Comparison of ENCODE assay signal across 8 cellular contexts in genomic region chr3:49158108-49158709, GRCh38. TPM values are rescaled to one million over a fixed set of nuclear protein-coding genes. Genes with fewer than 3 reads are reported as not detected.
DNase-seq lines count a peak whose midpoint lies in the region; ATAC-seq, FAIRE-seq and TF ChIP-seq lines count a peak whose summit lies in the region.

No MANE protein-coding gene starts in this region.

- no TSS peak for BruUV-seq in Panc1 (replicated peaks; lab: Mats Ljungman, UMichigan)

- H3K9ac ChIP-seq in keratinocyte (ENCODE audit: control insufficient read depth, extremely low read depth, insufficient read depth, low read length) = no peak overlapping the region

- intact Hi-C loops in Panc1 (cut with micrococcal nuclease; ENCODE audit: unreplicated experiment) = no loop called here

- peak; percentile 79 for ATAC-seq in Panc1
- ATAC-seq in GM21515 (IDR thresholded peaks at IDR 0.05; ENCODE audit: unreplicated experiment) = no peak

- no peak overlapping the region for H3K4me3 ChIP-seq in Panc1 (ENCODE audit: low read depth in 2 of 2, low read length in 2 of 2)
- H3K4me3 ChIP-seq in keratinocyte (ENCODE audit: control insufficient read depth in 2 of 3, extremely low read depth in 1 of 3, insufficient read depth in 2 of 3, low read depth in 1 of 3, low read length in 3 of 3) = no peak overlapping the region

- dilution Hi-C loops in keratinocyte (cut with MboI; ENCODE audit: extremely low pct_ligation_motif_present, low sequenced_read_pairs) = no loop called here

- H3K9me1 ChIP-seq in keratinocyte (ENCODE audit: control insufficient read depth, extremely low read depth, insufficient read depth, low read length) = no peaks in the 10 kb centered on the region

- peaks cover 9% of the 10 kb centered on the region for H3K79me2 ChIP-seq in keratinocyte (ENCODE audit: control insufficient read depth, insufficient read depth, low read length)

- H3K36me3 ChIP-seq in Panc1 (ENCODE audit: control insufficient read depth, insufficient read depth, low read length) = no peaks in the 10 kb centered on the region
- H3K36me3 ChIP-seq in keratinocyte (ENCODE audit: control insufficient read depth in 2 of 2, extremely low read depth in 1 of 2, insufficient read depth in 2 of 2, low read length in 2 of 2) = peaks cover 3 to 10% of the 10 kb centered on the region in 2 experiments

- POLR2A ChIA-PET in Panc1 (lab: Charles Lee) = no interaction called here

- no peaks in the 10 kb centered on the region for H4K20me1 ChIP-seq in keratinocyte (ENCODE audit: control insufficient read depth, extremely low read depth, insufficient read depth, low read length)

- DNase-seq in NCI-H1417 (lab: John Stamatoyannopoulos, UW) (peak in 2 of 3 experiments; percentile 28 to 56), NCI-H1417 treated with DMSO at 0.1 percent for 48 hours (lab: John Stamatoyannopoulos, UW) (no peak), Panc1 (ENCODE audit: low read depth, low spot score) (no peak), keratinocyte (ENCODE audit: low read depth, low spot score) (no peak), OCI-M2 (lab: John Stamatoyannopoulos, UW; ENCODE audit: unreplicated experiment) (no peak)
- peak; percentile 86 for DNase-seq in activated effector memory CD4-positive, alpha-beta T cell treated with anti-CD3 and anti-CD28 coated beads, Interleukin-2, amount 50 U/mL, for 16 hours
- peak; percentile 70 for DNase-seq in stimulated activated CD8-positive, alpha-beta memory T cell treated with anti-CD3 and anti-CD28 coated beads, Interleukin-4, amount 100 ng/mL, for 48 hours

- no peak overlapping the region for H2AFZ ChIP-seq in keratinocyte (ENCODE audit: control insufficient read depth, low read length)

- TF ChIP-seq CTCF in Panc1 (IDR thresholded peaks at IDR 0.05) (peak; percentile 80), keratinocyte (optimal IDR thresholded peaks at IDR 0.05 in 1 of 3, IDR thresholded peaks at IDR 0.05 in 1 of 3, conservative IDR thresholded peaks at IDR 0.05 in 1 of 3; ENCODE audit: extremely low read depth in 1 of 3, insufficient read depth in 2 of 3, low read length in 3 of 3) (peak; percentile 36 to 68 (median 60))

- H3K27me3 ChIP-seq in Panc1 (ENCODE audit: control insufficient read depth, insufficient read depth, low read length) (no peaks in the 10 kb centered on the region), keratinocyte (ENCODE audit: control insufficient read depth, extremely low read depth, insufficient read depth, low read length) (no peaks in the 10 kb centered on the region)

- no peak for FAIRE-seq in keratinocyte (lab: Jason Lieb, UNC)

- H3K27ac ChIP-seq in Panc1 (ENCODE audit: low read length) = no peak overlapping the region
- no peak overlapping the region for H3K27ac ChIP-seq in keratinocyte (ENCODE audit: control insufficient read depth, insufficient read depth, low read length)

- CTCF ChIA-PET in Panc1 (lab: Charles Lee) = interaction anchor here (1.0 kb wide), 1 partner anchor 64 kb away, joined by 5 read pairs; the partner anchor contains the start of gene QRICH1

- H3K4me2 ChIP-seq in keratinocyte (ENCODE audit: control insufficient read depth, extremely low read depth, insufficient read depth, low read depth, low read length) = no peak overlapping the region

- H3K9me3 ChIP-seq in Panc1 (ENCODE audit: control insufficient read depth, insufficient read depth, low read depth, low read length) (no peaks in the 10 kb centered on the region), keratinocyte (ENCODE audit: control insufficient read depth, low read depth, low read length) (no peaks in the 10 kb centered on the region)

- H3K4me1 ChIP-seq in Panc1 (ENCODE audit: control insufficient read depth, insufficient read depth, low read length) (no peaks in the 10 kb centered on the region), keratinocyte (ENCODE audit: control insufficient read depth, extremely low read depth, insufficient read depth, low read length) (no peaks in the 10 kb centered on the region)

- in situ Hi-C loops in Panc1 (cut with HindIII; ENCODE audit: low pct_unique_long_range_greater_than_20kb, low sequenced_read_pairs) = no loop called here

RNA-seq across cellular contexts. Expression of gene CCDC71, which starts 7.9 kb away (rescaled TPM):
- 14.1 TPM for total RNA-seq in Panc1 (2021; ENCODE audit: unreplicated experiment)
- polyA plus RNA-seq in Panc1 (2012; ENCODE audit: insufficient read length) = 19.7 TPM
- polyA plus RNA-seq in keratinocyte = 18.8 to 27.7 TPM (median 21.5 TPM) in 3 replicates
- 7.0 TPM for polyA plus RNA-seq in keratinocyte (2011; ENCODE audit: low read depth)
- 16.3 and 24.8 TPM in 2 replicates for polyA plus RNA-seq in keratinocyte (2011; cell fraction: cytosol; rRNA removed)
- 19.9 and 22.3 TPM in 2 replicates for polyA plus RNA-seq in keratinocyte (2011; cell fraction: nucleus; rRNA removed)
- polyA plus RNA-seq in keratinocyte (2012; ENCODE audit: low replicate concordance) = 6.8 and 23.1 TPM in 2 replicates
- 26.8 to 56.8 TPM (median 37.7 TPM) in 3 replicates for polyA minus RNA-seq in keratinocyte
- 30.9 TPM for polyA minus RNA-seq in keratinocyte (2011; cell fraction: cytosol; rRNA and poly(A)+ RNA removed)
- 16.5 and 17.5 TPM in 2 replicates for polyA minus RNA-seq in keratinocyte (2011; cell fraction: nucleus; rRNA and poly(A)+ RNA removed)

RNA-seq across cellular contexts. Expression of gene KLHDC8B, which starts 13.2 kb away (rescaled TPM):
- 6.8 TPM for total RNA-seq in Panc1 (2021; ENCODE audit: unreplicated experiment)
- 9.9 TPM for polyA plus RNA-seq in Panc1 (2012; ENCODE audit: insufficient read length)
- polyA plus RNA-seq in keratinocyte = 18.3 to 51.6 TPM (median 19.5 TPM) in 3 replicates
- 9.4 TPM for polyA plus RNA-seq in keratinocyte (2011; ENCODE audit: low read depth)
- polyA plus RNA-seq in keratinocyte (2011; cell fraction: cytosol; rRNA removed) = 20.7 and 27.6 TPM in 2 replicates
- 30.1 and 33.7 TPM in 2 replicates for polyA plus RNA-seq in keratinocyte (2011; cell fraction: nucleus; rRNA removed)
- polyA plus RNA-seq in keratinocyte (2012; ENCODE audit: low replicate concordance) = 13.5 and 54.4 TPM in 2 replicates
- 10.9 to 42.9 TPM (median 12.5 TPM) in 3 replicates for polyA minus RNA-seq in keratinocyte
- polyA minus RNA-seq in keratinocyte (2011; cell fraction: cytosol; rRNA and poly(A)+ RNA removed) = 35.3 TPM
- 10.7 and 11.8 TPM in 2 replicates for polyA minus RNA-seq in keratinocyte (2011; cell fraction: nucleus; rRNA and poly(A)+ RNA removed)

RNA-seq across cellular contexts. Expression of gene LAMB2, which starts 25.4 kb away (rescaled TPM):
- 189 TPM for total RNA-seq in Panc1 (2021; ENCODE audit: unreplicated experiment)
- 252 TPM for polyA plus RNA-seq in Panc1 (2012; ENCODE audit: insufficient read length)
- polyA plus RNA-seq in keratinocyte = 108 to 193 TPM (median 127 TPM) in 3 replicates
- polyA plus RNA-seq in keratinocyte (2011; ENCODE audit: low read depth) = 71.7 TPM
- polyA plus RNA-seq in keratinocyte (2011; cell fraction: cytosol; rRNA removed) = 17.9 and 28.8 TPM in 2 replicates
- 704 and 806 TPM in 2 replicates for polyA plus RNA-seq in keratinocyte (2011; cell fraction: nucleus; rRNA removed)
- polyA plus RNA-seq in keratinocyte (2012; ENCODE audit: low replicate concordance) = 81.7 and 115 TPM in 2 replicates
- 267 to 518 TPM (median 288 TPM) in 3 replicates for polyA minus RNA-seq in keratinocyte
- 56.4 TPM for polyA minus RNA-seq in keratinocyte (2011; cell fraction: cytosol; rRNA and poly(A)+ RNA removed)
- polyA minus RNA-seq in keratinocyte (2011; cell fraction: nucleus; rRNA and poly(A)+ RNA removed) = 307 and 309 TPM in 2 replicates

RNA-seq across cellular contexts. Expression of gene USP19, which starts 37.6 kb away (rescaled TPM):
- 60.6 TPM for total RNA-seq in Panc1 (2021; ENCODE audit: unreplicated experiment)
- polyA plus RNA-seq in Panc1 (2012; ENCODE audit: insufficient read length) = 40.7 TPM
- polyA plus RNA-seq in keratinocyte = 21.2 to 31.5 TPM (median 23.1 TPM) in 3 replicates
- polyA plus RNA-seq in keratinocyte (2011; ENCODE audit: low read depth) = 35.5 TPM
- polyA plus RNA-seq in keratinocyte (2011; cell fraction: cytosol; rRNA removed) = 13.6 and 18.6 TPM in 2 replicates
- polyA plus RNA-seq in keratinocyte (2011; cell fraction: nucleus; rRNA removed) = 45.9 and 55.6 TPM in 2 replicates
- 18.7 and 20.6 TPM in 2 replicates for polyA plus RNA-seq in keratinocyte (2012; ENCODE audit: low replicate concordance)
- 53.1 to 71.7 TPM (median 68.1 TPM) in 3 replicates for polyA minus RNA-seq in keratinocyte
- polyA minus RNA-seq in keratinocyte (2011; cell fraction: cytosol; rRNA and poly(A)+ RNA removed) = 28.0 TPM
- polyA minus RNA-seq in keratinocyte (2011; cell fraction: nucleus; rRNA and poly(A)+ RNA removed) = 38.9 and 46.4 TPM in 2 replicates

RNA-seq across cellular contexts. Expression of gene QARS1, which starts 53.7 kb away (rescaled TPM):
- 186 TPM for total RNA-seq in Panc1 (2021; ENCODE audit: unreplicated experiment)
- polyA plus RNA-seq in Panc1 (2012; ENCODE audit: insufficient read length) = 232 TPM
- 131 to 177 TPM (median 162 TPM) in 3 replicates for polyA plus RNA-seq in keratinocyte
- 138 TPM for polyA plus RNA-seq in keratinocyte (2011; ENCODE audit: low read depth)
- 93.9 and 130 TPM in 2 replicates for polyA plus RNA-seq in keratinocyte (2011; cell fraction: cytosol; rRNA removed)
- 323 and 380 TPM in 2 replicates for polyA plus RNA-seq in keratinocyte (2011; cell fraction: nucleus; rRNA removed)
- 145 and 197 TPM in 2 replicates for polyA plus RNA-seq in keratinocyte (2012; ENCODE audit: low replicate concordance)
- 135 to 414 TPM (median 182 TPM) in 3 replicates for polyA minus RNA-seq in keratinocyte
- 87.5 TPM for polyA minus RNA-seq in keratinocyte (2011; cell fraction: cytosol; rRNA and poly(A)+ RNA removed)
- 154 and 187 TPM in 2 replicates for polyA minus RNA-seq in keratinocyte (2011; cell fraction: nucleus; rRNA and poly(A)+ RNA removed)

Comparison
In these comparisons a context has a peak if more than half of its experiments do, and no peak if none do; other contexts are left out.
1. DNase-seq: peak in NCI-H1417 (2 of 3), activated effector memory CD4-positive, alpha-beta T cell treated with anti-CD3 and anti-CD28 coated beads, Interleukin-2, amount 50 U/mL, for 16 hours (single experiment) and stimulated activated CD8-positive, alpha-beta memory T cell treated with anti-CD3 and anti-CD28 coated beads, Interleukin-4, amount 100 ng/mL, for 48 hours (single experiment); none in NCI-H1417 treated with DMSO at 0.1 percent for 48 hours (single experiment), Panc1 (single experiment), keratinocyte (single experiment) and OCI-M2 (single experiment).